In the genomic region with DNA sequence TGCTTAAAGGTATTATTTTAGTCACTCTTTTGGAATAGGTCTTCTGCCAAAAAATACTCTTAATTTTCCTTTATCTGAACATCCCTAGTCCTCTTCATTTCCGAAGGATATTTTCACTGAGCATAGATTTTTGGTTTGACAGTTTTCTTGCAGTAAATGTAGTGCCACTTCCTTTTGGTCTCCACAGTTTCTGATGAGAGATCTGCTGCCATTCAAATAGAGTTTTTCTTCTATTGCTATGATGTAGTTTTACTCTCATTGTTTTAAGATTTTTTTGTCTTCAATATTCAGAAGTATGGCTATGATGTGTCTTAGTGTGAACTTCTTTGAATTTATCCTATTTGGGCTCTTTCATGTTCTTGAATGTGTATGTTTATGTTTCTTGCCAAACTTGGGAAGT, we compare ENCODE assay signal across 28 cellular contexts.
"Had no signal": no experiment of that assay in that cellular context is flagged by ENCODE, and none has a peak within 500 bp of the region (broad histone marks: within the 10 kb centered on the region; RNA-seq: fewer than 3 reads in every experiment).

No MANE protein-coding gene starts in this region.

- H3K4me3 ChIP-seq: stomach, testis, thoracic aorta, thyroid gland, tibial artery, tibial nerve, transverse colon, upper lobe of left lung, upper lobe of right lung, uterus, vagina had no signal

- H3K27ac Mint-ChIP-seq: stimulated activated effector memory CD8-positive, alpha-beta T cell treated with anti-CD3 and anti-CD28 coated beads, Interleukin-12 subunit alpha, Interleukin-12 subunit beta, amount 100 ng/mL, for 72 hours; stimulated activated memory B cell treated with anti-CD40 and anti-IgM and Interleukin-4, amounts not matched to agents 10 μg/mL and 1 μg/mL and 100 μg/mL, for 72 hours; stimulated activated naive B cell treated with anti-CD40 and anti-IgM and Interleukin-4, amounts not matched to agents 10 μg/mL and 1 μg/mL and 100 μg/mL, for 72 hours; stimulated activated naive CD8-positive, alpha-beta T cell treated with anti-CD3 and anti-CD28 coated beads, Interleukin-15, amount 100 ng/mL, for 72 hours; stimulated activated naive CD8-positive, alpha-beta T cell treated with anti-CD3 and anti-CD28 coated beads, Interleukin-15, Interleukin-2, amounts not matched to agents 100 ng/mL and 50 ng/mL, for 24 hours; type B pancreatic cell had no signal

- FAIRE-seq: urothelium cell line had no signal

- H3K9me3 ChIP-seq: testis, thoracic aorta, thyroid gland, transverse colon, upper lobe of left lung, upper lobe of right lung, vagina had no signal

- H3K36me3 Mint-ChIP-seq: stimulated activated effector memory CD8-positive, alpha-beta T cell treated with anti-CD3 and anti-CD28 coated beads, Interleukin-12 subunit alpha, Interleukin-12 subunit beta, amount 100 ng/mL, for 72 hours; stimulated activated memory B cell treated with anti-CD40 and anti-IgM and Interleukin-4, amounts not matched to agents 10 μg/mL and 1 μg/mL and 100 μg/mL, for 72 hours; stimulated activated naive B cell treated with anti-CD40 and anti-IgM and Interleukin-4, amounts not matched to agents 10 μg/mL and 1 μg/mL and 100 μg/mL, for 72 hours had no signal

- H3K27me3 ChIP-seq: stomach, testis, thyroid gland, tibial artery, tibial nerve, transverse colon, upper lobe of left lung, upper lobe of right lung, uterus, vagina had no signal

- H3K4me1 ChIP-seq: stomach, testis, thyroid gland, tibial artery, tibial nerve, transverse colon, upper lobe of left lung, upper lobe of right lung, uterus, vagina had no signal

- H3K4me3 Mint-ChIP-seq: stimulated activated effector memory CD8-positive, alpha-beta T cell treated with anti-CD3 and anti-CD28 coated beads, Interleukin-12 subunit alpha, Interleukin-12 subunit beta, amount 100 ng/mL, for 72 hours; stimulated activated memory B cell treated with anti-CD40 and anti-IgM and Interleukin-4, amounts not matched to agents 10 μg/mL and 1 μg/mL and 100 μg/mL, for 72 hours; stimulated activated naive B cell treated with anti-CD40 and anti-IgM and Interleukin-4, amounts not matched to agents 10 μg/mL and 1 μg/mL and 100 μg/mL, for 72 hours; stimulated activated naive CD8-positive, alpha-beta T cell treated with anti-CD3 and anti-CD28 coated beads, Interleukin-15, amount 100 ng/mL, for 72 hours; stimulated activated naive CD8-positive, alpha-beta T cell treated with anti-CD3 and anti-CD28 coated beads, Interleukin-15, Interleukin-2, amounts not matched to agents 100 ng/mL and 50 ng/mL, for 24 hours; type B pancreatic cell had no signal

- DNase-seq: stimulated activated CD4-positive, alpha-beta T cell treated with anti-CD3 and anti-CD28 coated beads, Interleukin-2, amount 100 ng/mL, for 48 hours; stimulated activated CD4-positive, alpha-beta T cell treated with anti-CD3 and anti-CD28 coated beads, Interleukin-4, amount 100 ng/mL, for 1 hour; stimulated activated CD4-positive, alpha-beta T cell treated with anti-CD3 and anti-CD28 coated beads, Interleukin-4, amount 100 ng/mL, for 24 hours; stimulated activated CD4-positive, alpha-beta T cell treated with anti-CD3 and anti-CD28 coated beads, Interleukin-4, amount 100 ng/mL, for 4 hours; stimulated activated CD8-positive, alpha-beta memory T cell treated with anti-CD3 and anti-CD28 coated beads, Interleukin-4, amount 100 ng/mL, for 48 hours; stimulated activated naive B cell treated with anti-CD40 and anti-IgM and Interleukin-4, amounts not matched to agents 10 μg/mL and 1 μg/mL and 100 μg/mL, for 72 hours; stimulated activated naive CD4-positive, alpha-beta T cell; stimulated activated naive CD4-positive, alpha-beta T cell treated with Interleukin-2 at 50 U/mL for 16 hours; stimulated activated naive CD8-positive, alpha-beta T cell treated with anti-CD3 and anti-CD28 coated beads, Interleukin-15, amount 100 ng/mL, for 72 hours; stimulated activated naive CD8-positive, alpha-beta T cell treated with anti-CD3 and anti-CD28 coated beads, Interleukin-15, Interleukin-2, amounts not matched to agents 100 U/mL and 50 U/mL, for 24 hours; stomach; substantia nigra; testis; thyroid gland; tibial artery; transverse colon; trophoblast cell; upper lobe of left lung; upper lobe of right lung; uterus had no signal

- H3K27ac ChIP-seq: stomach, testis, thoracic aorta, thyroid gland, tibial artery, tibial nerve, transverse colon, upper lobe of left lung, upper lobe of right lung, uterus, vagina had no signal

- ATAC-seq: stimulated activated effector memory CD8-positive, alpha-beta T cell treated with anti-CD3 and anti-CD28 coated beads, Interleukin-12 subunit alpha, Interleukin-12 subunit beta, amount 100 ng/mL, for 72 hours; stimulated activated memory B cell treated with anti-CD40 and anti-IgM and Interleukin-4, amounts not matched to agents 10 μg/mL and 1 μg/mL and 100 μg/mL, for 72 hours; stimulated activated naive B cell treated with anti-CD40 and anti-IgM and Interleukin-4, amounts not matched to agents 10 μg/mL and 1 μg/mL and 100 μg/mL, for 72 hours; stimulated activated naive CD8-positive, alpha-beta T cell treated with anti-CD3 and anti-CD28 coated beads, Interleukin-15, amount 100 ng/mL, for 72 hours; stimulated activated naive CD8-positive, alpha-beta T cell treated with anti-CD3 and anti-CD28 coated beads, Interleukin-15, Interleukin-2, amounts not matched to agents 100 U/mL and 50 U/mL, for 24 hours; upper lobe of right lung had no signal

- H3K27me3 Mint-ChIP-seq: type B pancreatic cell had no signal

- H3K36me3 ChIP-seq: stomach, thoracic aorta, thyroid gland, tibial artery, tibial nerve, transverse colon, upper lobe of left lung, upper lobe of right lung, uterus, vagina had no signal

- H3K4me1 Mint-ChIP-seq: stimulated activated effector memory CD8-positive, alpha-beta T cell treated with anti-CD3 and anti-CD28 coated beads, Interleukin-12 subunit alpha, Interleukin-12 subunit beta, amount 100 ng/mL, for 72 hours; stimulated activated memory B cell treated with anti-CD40 and anti-IgM and Interleukin-4, amounts not matched to agents 10 μg/mL and 1 μg/mL and 100 μg/mL, for 72 hours; stimulated activated naive B cell treated with anti-CD40 and anti-IgM and Interleukin-4, amounts not matched to agents 10 μg/mL and 1 μg/mL and 100 μg/mL, for 72 hours; stimulated activated naive CD8-positive, alpha-beta T cell treated with anti-CD3 and anti-CD28 coated beads, Interleukin-15, amount 100 ng/mL, for 72 hours had no signal

- H3K9me3 Mint-ChIP-seq: stimulated activated effector memory CD8-positive, alpha-beta T cell treated with anti-CD3 and anti-CD28 coated beads, Interleukin-12 subunit alpha, Interleukin-12 subunit beta, amount 100 ng/mL, for 72 hours had no signal
